10 cellular contexts compared by ENCODE assay signal in genomic region chr2:10958452-10958851, GRCh38. TPM values are rescaled to one million over a fixed set of nuclear protein-coding genes. Genes with fewer than 3 reads are reported as not detected.
DNase-seq lines count a peak whose midpoint lies in the region; ATAC-seq and TF ChIP-seq lines count a peak whose summit lies in the region.
"Not testable (repeated sequence)": the region's sequence is repeated elsewhere in the genome, so short reads cannot be mapped to it uniquely, and the experiment has no call there.
"Had no signal": no experiment of that assay in that cellular context is flagged by ENCODE, and none has a peak within 500 bp of the region (broad histone marks: within the 10 kb centered on the region; RNA-seq: fewer than 3 reads in every experiment).

No MANE protein-coding gene starts in this region.

- peak overlapping the region; percentile 13; the same call in 1 of the 2 replicates for H4K91ac ChIP-seq in IMR-90 (ENCODE audit: insufficient read depth, low read depth, low read length)

- peaks cover 11% of the 10 kb centered on the region for H3K4me1 Mint-ChIP-seq in MCF 10A (ENCODE audit: insufficient read depth, unreplicated experiment)

- peaks cover 48% of the 10 kb centered on the region for H3K27me3 Mint-ChIP-seq in MCF 10A (ENCODE audit: insufficient read depth, unreplicated experiment)

- intact Hi-C loops in IMR-90 (cut with micrococcal nuclease); MCF 10A (cut with micrococcal nuclease); heart left ventricle (cut with DNase I); psoas muscle (cut with DNase I): not testable (repeated sequence)

- CTCF ChIA-PET in IMR-90 (lab: Yijun Ruan, JAX): interaction anchor here (1.1 kb wide), 1 partner anchor 19 kb away, joined by 3 read pairs; no protein-coding TSS in a partner anchor
- CTCF ChIA-PET in MCF 10A (lab: Yijun Ruan, JAX): not testable (repeated sequence)

- H4K20me1 ChIP-seq in IMR-90 (ENCODE audit: insufficient read depth, low read length): not testable (repeated sequence)

- H3K79me1 ChIP-seq in IMR-90 (ENCODE audit: low read depth in 1 of 2, low read length in 2 of 2): not testable (repeated sequence)

- H4K8ac ChIP-seq in IMR-90 (ENCODE audit: low read depth in 2 of 2, low read length in 2 of 2): peak overlapping the region in 1 of 2 experiments; percentile 74; a peak in 1 of 4 replicates

- TF ChIP-seq CTCF in IMR-90 (conservative IDR thresholded peaks at IDR 0.05; ENCODE audit: low read depth, low read length); MCF 10A (IDR thresholded peaks at IDR 0.05; ENCODE audit: unreplicated experiment); fibroblast of mammary gland (conservative IDR thresholded peaks at IDR 0.05; ENCODE audit: control insufficient read depth, insufficient read depth, low read depth, low read length); heart left ventricle (IDR thresholded peaks at IDR 0.05); psoas muscle (IDR thresholded peaks at IDR 0.05): not testable (repeated sequence)

- not testable (repeated sequence) for H3K9me3 ChIP-seq in IMR-90 (ENCODE audit: control insufficient read depth, insufficient read depth, low read length); heart left ventricle; psoas muscle

- peak overlapping the region; percentile 37 for H2AFZ ChIP-seq in IMR-90 (replicated peaks; ENCODE audit: low read length, poor library complexity)

- peaks cover 21% of the 10 kb centered on the region for H3K9me1 ChIP-seq in IMR-90 (ENCODE audit: insufficient read depth, low read length)

- dilution Hi-C loops in IMR-90 (cut with HindIII; ENCODE audit: low sequenced_read_pairs, unreplicated experiment): not testable (repeated sequence)

- not testable (repeated sequence) for H3K36me3 ChIP-seq in IMR-90 (ENCODE audit: control insufficient read depth, insufficient read depth, low read length); heart left ventricle; psoas muscle (ENCODE audit: insufficient read depth in 1 of 2, low read depth in 1 of 2)

- TF ChIP-seq RAD21 in IMR-90 (IDR thresholded peaks at IDR 0.05; ENCODE audit: low read length): not testable (repeated sequence)

- not testable (repeated sequence) for TF ChIP-seq POLR2A in IMR-90 (IDR thresholded peaks at IDR 0.05; ENCODE audit: low read depth, low read length); heart left ventricle (IDR thresholded peaks at IDR 0.05)

- BruUV-seq in IMR-90 (replicated peaks; lab: Mats Ljungman, UMichigan); MCF 10A (replicated peaks; lab: Mats Ljungman, UMichigan): not testable (repeated sequence)

- not testable (repeated sequence) for ATAC-seq in IMR-90 (ENCODE audit: low read depth)
- peak; percentile 46 to 78 (median 62) for ATAC-seq in heart left ventricle
- ATAC-seq in psoas muscle: peak; percentile 59 to 85 (median 84)

- H3K27ac ChIP-seq in IMR-90 (ENCODE audit: insufficient read depth, low read length); heart left ventricle; psoas muscle: not testable (repeated sequence)

- H3K4me3 Mint-ChIP-seq in MCF 10A (ENCODE audit: unreplicated experiment): not testable (repeated sequence)

- peak overlapping the region; percentile 89 for H2BK120ac ChIP-seq in IMR-90 (ENCODE audit: low read depth, low read length)

- H3K9ac ChIP-seq in IMR-90 (ENCODE audit: low read depth, low read length): not testable (repeated sequence)

- POLR2A ChIA-PET in IMR-90 (lab: Charles Lee; ENCODE audit: unreplicated experiment) (interaction anchor here (0.5 to 0.6 kb wide), 2 partner anchors 146 to 581 kb away, joined by 3 to 7 read pairs; no protein-coding TSS in a partner anchor), MCF 10A (lab: Yijun Ruan, JAX) (interaction anchor here (0.5 to 0.6 kb wide), 2 partner anchors 10 to 667 kb away, joined by 3 read pairs; no protein-coding TSS in a partner anchor)

- H3K4me2 ChIP-seq in IMR-90 (ENCODE audit: low read depth, low read length): not testable (repeated sequence)

- H4K5ac ChIP-seq in IMR-90 (ENCODE audit: low read depth, low read length): not testable (repeated sequence)

- in situ Hi-C loops in IMR-90 (cut with MboI; ENCODE audit: low sequenced_read_pairs); SK-MEL-5 (cut with HindIII; ENCODE audit: low pct_unique_long_range_greater_than_20kb, low sequenced_read_pairs): not testable (repeated sequence)

- 67% methylated on average over 1 of the region's 3 CpGs; no CpG with 5 or more reads in 1 of the 2 experiments for WGBS in IMR-90 (ENCODE audit: extremely low coverage in 2 of 2, insufficient read length in 1 of 2), 2 experiments
- 40 to 59% (median 48%) methylated on average over 3 of the region's 3 CpGs for WGBS in heart left ventricle, 4 donors
- WGBS in psoas muscle, 3 donors: 21 to 32% (median 29%) methylated on average over 3 of the region's 3 CpGs

- not testable (repeated sequence) for H3K27ac Mint-ChIP-seq in MCF 10A (ENCODE audit: low read depth, unreplicated experiment)

- peak overlapping the region; percentile 85 for H2BK20ac ChIP-seq in IMR-90 (ENCODE audit: low read depth, low read length)

- not testable (repeated sequence) for H3K56ac ChIP-seq in IMR-90 (ENCODE audit: extremely low read depth, insufficient read depth, low read length)

- DNase-seq in IMR-90: peak; percentile 53
- peak; percentile 53 to 75 for DNase-seq in NOMO-1 (lab: John Stamatoyannopoulos, UW; ENCODE audit: unreplicated experiment in 2 of 2)
- peak; percentile 40 for DNase-seq in SK-MEL-5 (ENCODE audit: low read depth, low spot score)
- DNase-seq in MCF 10A (ENCODE audit: unreplicated experiment): peak; percentile 54
- DNase-seq in fibroblast of mammary gland (ENCODE audit: low read depth): peak; percentile 35
- not testable (repeated sequence) for DNase-seq in heart left ventricle, psoas muscle

- H3K27me3 ChIP-seq in IMR-90 (ENCODE audit: control insufficient read depth, insufficient read depth, low read length); psoas muscle (ENCODE audit: insufficient read depth in 3 of 3, low read length in 2 of 3): not testable (repeated sequence)
- H3K27me3 ChIP-seq in heart left ventricle: peaks cover 0 to 10% (median 0%) of the 10 kb centered on the region in 9 donors

- H3K36me3 Mint-ChIP-seq in MCF 10A (ENCODE audit: insufficient read depth, unreplicated experiment): not testable (repeated sequence)

- H3K23ac ChIP-seq in IMR-90 (ENCODE audit: low read depth, low read length): peak overlapping the region; percentile 38; the same call in 1 of the 2 replicates

- peak overlapping the region; percentile 71; the same call in 1 of the 2 replicates for H3K14ac ChIP-seq in IMR-90 (replicated peaks; ENCODE audit: low read depth, low read length)

- H3K9me3 Mint-ChIP-seq in MCF 10A (ENCODE audit: unreplicated experiment): not testable (repeated sequence)

- H2BK15ac ChIP-seq in IMR-90 (ENCODE audit: low read depth, low read length): peak overlapping the region; percentile 84; the same call in 1 of the 3 replicates

- peaks cover 17% of the 10 kb centered on the region for H3K4me1 ChIP-seq in IMR-90 (ENCODE audit: control insufficient read depth, insufficient read depth, low read length)
- H3K4me1 ChIP-seq in heart left ventricle, psoas muscle: not testable (repeated sequence)

- not testable (repeated sequence) for H2BK5ac ChIP-seq in IMR-90 (ENCODE audit: low read depth, low read length, poor library complexity, severe bottlenecking)

- peak overlapping the region; percentile 57 for H3K4ac ChIP-seq in IMR-90 (ENCODE audit: low read depth, low read length)

- not testable (repeated sequence) for H3K4me3 ChIP-seq in IMR-90 (ENCODE audit: insufficient read depth, low read depth, low read length); fibroblast of mammary gland (ENCODE audit: control insufficient read depth, low read depth, low read length); heart left ventricle; psoas muscle

- H2AK5ac ChIP-seq in IMR-90 (ENCODE audit: low read depth, low read length): peak overlapping the region; percentile 87

- H3K18ac ChIP-seq in IMR-90 (ENCODE audit: low read depth, low read length): not testable (repeated sequence)

- H2AK9ac ChIP-seq in IMR-90 (replicated peaks; ENCODE audit: low read depth, low read length, poor library complexity): not testable (repeated sequence)

RNA-seq across cellular contexts. Expression of gene KCNF1, which starts 46.7 kb away (rescaled TPM):
- total RNA-seq in IMR-90 (2012; rRNA removed) (0.54 and 0.56 TPM in 2 replicates), MCF 10A (2022) (not detected in 2 replicates), heart left ventricle (under 1 TPM in 4 of 9 donors, not detected in 5; 0.20 to 0.36 (median 0.28) TPM), psoas muscle (not detected)
- polyA plus RNA-seq in IMR-90 (2012; rRNA removed) (1.4 TPM in 2 replicates), heart left ventricle (under 1 TPM; 0.22 to 0.23 TPM), psoas muscle (under 1 TPM in 2 of 3 donors, not detected in 1; 0.06 to 0.07 TPM)
- polyA plus RNA-seq in IMR-90 (2012; cell fraction: cytosol; rRNA removed): 0.61 and 2.1 TPM in 2 replicates
- 0.88 and 2.2 TPM in 2 replicates for polyA plus RNA-seq in IMR-90 (2012; cell fraction: nucleus; rRNA removed; ENCODE audit: low replicate concordance)
- 0.05 TPM in 1 of 2 replicates, not detected in the other for total RNA-seq in SK-MEL-5 (2014; rRNA removed; shearing (Covaris generic))
- 0.43 TPM in 1 of 2 replicates, not detected in the other for polyA plus RNA-seq in SK-MEL-5 (2015; cell fraction: cytosol; rRNA removed)
- not detected in 2 replicates for polyA plus RNA-seq in SK-MEL-5 (2015; cell fraction: nucleus; rRNA removed)
- total RNA-seq: CD4-positive, CD25-positive, alpha-beta regulatory T cell; OCI-LY7 had no signal
- polyA plus RNA-seq: BJ; CD4-positive, CD25-positive, alpha-beta regulatory T cell had no signal
